Comparison of ENCODE assay signal across 8 cellular contexts in the genomic region with DNA sequence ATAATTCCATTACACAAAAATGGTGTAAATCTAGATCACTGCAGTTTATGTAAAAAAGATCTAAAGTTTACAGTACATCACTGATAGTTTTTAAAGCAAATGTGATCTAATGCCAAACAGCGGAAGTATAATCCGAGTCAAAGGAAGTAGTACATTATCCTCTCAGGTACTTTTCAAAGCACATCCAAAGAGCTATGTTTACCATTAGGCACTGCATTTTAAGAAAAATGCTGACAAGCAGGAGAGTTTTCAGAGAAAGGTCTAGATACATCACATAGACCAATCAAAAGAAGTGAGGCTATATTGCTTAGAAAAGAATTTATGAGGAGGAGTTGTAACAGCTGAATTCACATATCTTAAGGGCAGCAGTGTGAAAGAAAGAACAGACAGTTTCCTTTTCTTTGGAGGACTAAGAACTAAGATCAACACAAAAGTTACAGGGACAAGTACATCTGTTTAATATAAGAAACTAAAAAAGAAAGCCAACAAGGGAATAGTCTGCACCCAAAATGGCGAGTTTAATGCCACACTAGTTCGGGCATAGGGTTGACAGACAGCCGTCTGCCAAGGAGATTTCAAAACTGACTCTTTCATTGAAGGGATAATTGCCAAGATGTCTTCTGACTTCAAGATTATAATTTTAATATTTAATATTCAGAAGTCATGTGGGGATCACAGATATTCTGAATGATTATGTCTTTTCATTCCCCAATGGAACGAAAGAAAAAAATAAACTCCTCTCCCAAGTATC. TPM values are rescaled to one million over a fixed set of nuclear protein-coding genes. Genes with fewer than 3 reads are reported as not detected.
DNase-seq lines count a peak whose midpoint lies in the region; ATAC-seq and TF ChIP-seq lines count a peak whose summit lies in the region.

No MANE protein-coding gene starts in this region.

- H3F3A ChIP-seq in OCI-LY1 (ENCODE audit: insufficient read depth, low read length), result no peaks in the 10 kb centered on the region

- H3K27me3 ChIP-seq in OCI-LY1 (ENCODE audit: insufficient read depth, low read length) (no peaks in the 10 kb centered on the region), endodermal cell (ENCODE audit: control insufficient read depth, insufficient read depth, low read length, poor library complexity, severe bottlenecking) (no peaks in the 10 kb centered on the region), psoas muscle (ENCODE audit: insufficient read depth in 3 of 3, low read length in 2 of 3) (no peaks in the 10 kb centered on the region)

- 72 to 93% methylated on average over 5 to 6 of the region's 6 CpGs for WGBS in endodermal cell (ENCODE audit: insufficient coverage in 1 of 2, insufficient read length in 1 of 2), 2 experiments
- WGBS in psoas muscle, 3 donors, result 38 to 42% (median 41%) methylated on average over 6 of the region's 6 CpGs

- H3K9ac ChIP-seq in OCI-LY1 (ENCODE audit: low read length) (peak overlapping the region; percentile 95), endodermal cell (ENCODE audit: extremely low read depth, low read length, poor library complexity, severe bottlenecking) (peak overlapping the region; percentile 96)

- H3K27ac Mint-ChIP-seq in endodermal cell, result peak overlapping the region; percentile 99

- DNase-seq in GM03348 (ENCODE audit: low spot score) (peak; percentile 2), endodermal cell (no peak), psoas muscle (no peak), HuH-7 (ENCODE audit: low spot score) (no peak), T1000 (lab: John Stamatoyannopoulos, UW) (no peak), NCI-H2107 treated with DMSO at 0.1 percent for 48 hours (lab: John Stamatoyannopoulos, UW; ENCODE audit: unreplicated experiment) (no peak)

- H3K9me3 ChIP-seq in OCI-LY1 (ENCODE audit: low read length), result peaks cover 18% of the 10 kb centered on the region
- H3K9me3 ChIP-seq in endodermal cell (ENCODE audit: control insufficient read depth, low read length), result peaks cover 5% of the 10 kb centered on the region
- H3K9me3 ChIP-seq in psoas muscle, result no peaks in the 10 kb centered on the region

- H3K27ac ChIP-seq in OCI-LY1 (ENCODE audit: low read depth, low read length, poor library complexity, severe bottlenecking) (peak overlapping the region; percentile 90), endodermal cell (ENCODE audit: low read depth, low read length) (no peak overlapping the region), psoas muscle (peak overlapping the region; percentile 99)

- no peak for ATAC-seq in psoas muscle
- ATAC-seq in GM21717 (IDR thresholded peaks at IDR 0.05; ENCODE audit: unreplicated experiment), result no peak

- H3K9me3 Mint-ChIP-seq in endodermal cell, result no peaks in the 10 kb centered on the region

- H3K4me3 Mint-ChIP-seq in endodermal cell, result peak overlapping the region; percentile 99

- peaks cover 21% of the 10 kb centered on the region for H3K79me2 ChIP-seq in OCI-LY1 (ENCODE audit: insufficient read depth, low read length)

- peaks cover 31% of the 10 kb centered on the region for H3K36me3 Mint-ChIP-seq in endodermal cell (ENCODE audit: low read depth)

- peaks cover 52% of the 10 kb centered on the region for H3K36me3 ChIP-seq in OCI-LY1 (ENCODE audit: insufficient read depth, low read length)
- H3K36me3 ChIP-seq in endodermal cell (ENCODE audit: control insufficient read depth, insufficient read depth, low read length), result peaks cover 34% of the 10 kb centered on the region
- H3K36me3 ChIP-seq in psoas muscle (ENCODE audit: insufficient read depth in 1 of 2, low read depth in 1 of 2), result peaks cover 3 to 47% of the 10 kb centered on the region in 2 donors

- TF ChIP-seq CTCF in OCI-LY1 (IDR thresholded peaks at IDR 0.05; ENCODE audit: low read length), result no peak
- no peak for TF ChIP-seq CTCF in endodermal cell (conservative IDR thresholded peaks at IDR 0.05)
- no peak for TF ChIP-seq CTCF in psoas muscle (IDR thresholded peaks at IDR 0.05)

- H3K4me2 ChIP-seq in OCI-LY1 (ENCODE audit: low read length), result peak overlapping the region; percentile 99

- peaks cover 11% of the 10 kb centered on the region for H3K27me3 Mint-ChIP-seq in endodermal cell (ENCODE audit: insufficient read depth)

- H2AFZ ChIP-seq in OCI-LY1 (ENCODE audit: low read length), result no peak overlapping the region; the same call in 1 of the 2 replicates

- H3K4me3 ChIP-seq in OCI-LY1 (ENCODE audit: low read depth, low read length, poor library complexity, severe bottlenecking) (peak overlapping the region; percentile 93), endodermal cell (ENCODE audit: low read length) (peak overlapping the region; percentile 96), psoas muscle (peak overlapping the region; percentile 94)

- intact Hi-C loops in psoas muscle (cut with DNase I), result loop anchor here (2.0 to 10.0 kb wide), 2 partner anchors 287 to 421 kb away; a partner anchor contains a TSS

- H3K4me1 ChIP-seq in OCI-LY1 (ENCODE audit: insufficient read depth, low read length, severe bottlenecking) (peaks cover 20% of the 10 kb centered on the region), endodermal cell (ENCODE audit: control insufficient read depth, insufficient read depth, low read length) (no peaks in the 10 kb centered on the region), psoas muscle (peaks cover 11% of the 10 kb centered on the region)

- H4K20me1 ChIP-seq in OCI-LY1 (ENCODE audit: insufficient read depth, low read length), result no peaks in the 10 kb centered on the region

- H3K9me2 ChIP-seq in OCI-LY1 (ENCODE audit: low read depth, low read length), result no peaks in the 10 kb centered on the region

- H3K4me1 Mint-ChIP-seq in endodermal cell, result peaks cover 12% of the 10 kb centered on the region

RNA-seq across cellular contexts. Expression of gene ZNF184, which starts 1.4 kb away (rescaled TPM):
- 10 to 100 TPM in 1 of 2 donors, 1 to 10 TPM in 1; 9.2 to 16.5 TPM for total RNA-seq in endodermal cell
- polyA plus RNA-seq in endodermal cell (2013, experiment 1 of 2), result 14.4 TPM
- 12.8 TPM for polyA plus RNA-seq in endodermal cell (2013, experiment 2 of 2)
- 1 to 10 TPM; 4.2 to 4.9 (median 4.5) TPM for total RNA-seq in psoas muscle
- 1 to 10 TPM; 2.3 to 5.7 (median 2.9) TPM for polyA plus RNA-seq in psoas muscle
